10 cellular contexts compared by ENCODE assay signal in genomic region chr16:88922114-88922825, GRCh38. TPM values are rescaled to one million over a fixed set of nuclear protein-coding genes. Genes with fewer than 3 reads are reported as not detected.
DNase-seq lines count a peak whose midpoint lies in the region; ATAC-seq and TF ChIP-seq lines count a peak whose summit lies in the region.
"Had no signal": no experiment of that assay in that cellular context is flagged by ENCODE, and none has a peak within 500 bp of the region (broad histone marks: within the 10 kb centered on the region; RNA-seq: fewer than 3 reads in every experiment).

No MANE protein-coding gene starts in this region.

- no peaks in the 10 kb centered on the region for H3K9me3 ChIP-seq in heart right ventricle

- peaks cover 32 to 76% (median 63%) of the 10 kb centered on the region in 9 donors for H3K4me1 ChIP-seq in heart right ventricle

- peak in 3 of 9 donors; percentile 5 to 15 (median 14) for TF ChIP-seq CTCF in heart right ventricle (IDR thresholded peaks at IDR 0.05)

- no peaks in the 10 kb centered on the region for H3K27me3 ChIP-seq in heart right ventricle

- ATAC-seq in heart right ventricle, result peak; percentile 74 to 83 (median 78)
- ATAC-seq in sciatic nerve, result peak; percentile 69
- ATAC-seq in HG02678 (IDR thresholded peaks at IDR 0.05; ENCODE audit: unreplicated experiment), result no peak

- intact Hi-C loops in heart right ventricle (cut with DNase I) (loop anchor here in 4 of 10 donors (1.0 to 5.0 kb wide), 4 partner anchors 17 to 110 kb away; partner anchors contain the start of gene APRT (in 1 of the 4)), sciatic nerve (cut with DNase I) (no loop called here)

- 39 to 41% methylated on average over 26 of the region's 26 CpGs for WGBS in heart right ventricle, 2 donors

- DNase-seq in DMS 273 (lab: John Stamatoyannopoulos, UW; ENCODE audit: unreplicated experiment) (peak; percentile 90), UCSD-AML1 (lab: John Stamatoyannopoulos, UW; ENCODE audit: unreplicated experiment) (peak; percentile 70), heart right ventricle (peak; percentile 92), sciatic nerve (ENCODE audit: low spot score) (peak; percentile 85), activated gamma-delta T cell treated with Interleukin-2 at 50 U/mL for 16 hours (no peak), ecto neural progenitor cell (ENCODE audit: low spot score) (no peak), NCI-H2107 (lab: John Stamatoyannopoulos, UW) (no peak)
- DNase-seq: activated CD4-positive, alpha-beta memory T cell treated with anti-CD3 and anti-CD28 coated beads for 36 hours; NCI-H1105 treated with DMSO at 0.1 percent for 48 hours had no signal

- peak overlapping the region; percentile 47 to 89 (median 78) for H3K27ac ChIP-seq in heart right ventricle

- H3K4me3 ChIP-seq in heart right ventricle, result peak overlapping the region in 9 of 10 donors; percentile 3 to 48 (median 26)

- no peaks in the 10 kb centered on the region for H3K36me3 ChIP-seq in heart right ventricle

RNA-seq across cellular contexts. Expression of gene CBFA2T3, which starts 54.7 kb away (rescaled TPM):
- 10 to 100 TPM in 2 of 10 donors, 1 to 10 TPM in 8; 3.1 to 14.9 (median 6.1) TPM for total RNA-seq in heart right ventricle
- 10 to 100 TPM in 1 of 2 donors, 1 to 10 TPM in 1; 6.0 to 17.6 TPM for polyA plus RNA-seq in heart right ventricle
- 8.2 TPM for total RNA-seq in sciatic nerve

RNA-seq across cellular contexts. Expression of gene PABPN1L, which starts 55.8 kb away (rescaled TPM):
- under 1 TPM in 1 of 10 donors, not detected in 9; 0.21 TPM for total RNA-seq in heart right ventricle
- not detected for polyA plus RNA-seq in heart right ventricle
- not detected for total RNA-seq in sciatic nerve
- total RNA-seq: activated CD4-positive, alpha-beta memory T cell treated with anti-CD3 and anti-CD28 coated beads for 36 hours had no signal

Comparison
In these comparisons a context has a peak if more than half of its experiments do, and no peak if none do; other contexts are left out.
1. DNase-seq: peak in DMS 273 (single experiment), UCSD-AML1 (single experiment), heart right ventricle (2 of 2) and sciatic nerve (single experiment); none in activated gamma-delta T cell treated with Interleukin-2 at 50 U/mL for 16 hours (single experiment), ecto neural progenitor cell (single experiment) and NCI-H2107 (single experiment).